Comparison of ENCODE assay signal across 15 cellular contexts in genomic region chr19:55619264-55619663, GRCh38. TPM values are rescaled to one million over a fixed set of nuclear protein-coding genes. Genes with fewer than 3 reads are reported as not detected.
DNase-seq lines count a peak whose midpoint lies in the region; ATAC-seq and TF ChIP-seq lines count a peak whose summit lies in the region.
"Had no signal": no experiment of that assay in that cellular context is flagged by ENCODE, and none has a peak within 500 bp of the region (broad histone marks: within the 10 kb centered on the region; RNA-seq: fewer than 3 reads in every experiment).

No MANE protein-coding gene starts in this region.

- no peaks in the 10 kb centered on the region for H3K4me1 ChIP-seq in Panc1 (ENCODE audit: control insufficient read depth, insufficient read depth, low read length)
- H3K4me1 ChIP-seq in spleen, result peaks cover 0 to 87% (median 26%) of the 10 kb centered on the region in 6 donors
- peaks cover 8% of the 10 kb centered on the region for H3K4me1 ChIP-seq in mammary epithelial cell (ENCODE audit: insufficient read depth, low read length)
- H3K4me1 ChIP-seq: colonic mucosa had no signal

- CTCF ChIA-PET in Panc1 (lab: Charles Lee), result interaction anchor here (0.7 kb wide), 2 partner anchors 8 to 20 kb away, joined by 3 to 7 read pairs; partner anchors contain the start of gene FIZ1
- CTCF ChIA-PET in mammary epithelial cell (lab: Charles Lee; ENCODE audit: low non-redundant PET), result no interaction called here

- peak; percentile 36 for DNase-seq in GM03348 (ENCODE audit: low spot score)
- no peak for DNase-seq in Panc1 (ENCODE audit: low read depth, low spot score)
- peak; percentile 76 for DNase-seq in fibroblast of gingiva (ENCODE audit: low read depth)
- DNase-seq in spleen, result no peak
- no peak for DNase-seq in coronary artery (ENCODE audit: low spot score)
- DNase-seq in pons (ENCODE audit: low spot score), result no peak
- DNase-seq in mammary epithelial cell, result no peak
- DNase-seq: activated gamma-delta T cell, anterior cingulate cortex, colonic mucosa, heart left ventricle, islet precursor cell, NCI-H1105 treated with DMSO at 0.1 percent for 48 hours had no signal

- WGBS in spleen, 5 donors, result 45 to 72% (median 68%) methylated on average over 2 of the region's 2 CpGs
- WGBS in mammary epithelial cell (ENCODE audit: low coverage, missing lambda C conversion rate), result 67% methylated on average over 2 of the region's 2 CpGs

- BruUV-seq in Panc1 (replicated peaks; lab: Mats Ljungman, UMichigan), result TSS peak; percentile 55
- BruUV-seq in mammary epithelial cell (replicated peaks; lab: Mats Ljungman, UMichigan), result no TSS peak

- intact Hi-C loops in Panc1 (cut with micrococcal nuclease; ENCODE audit: unreplicated experiment) (no loop called here), spleen (cut with DNase I; ENCODE audit: low total_unique reads) (no loop called here), mammary epithelial cell (cut with micrococcal nuclease) (no loop called here)

- POLR2A ChIA-PET in Panc1 (lab: Charles Lee), result no interaction called here

- ATAC-seq in Panc1, result no peak
- ATAC-seq: heart left ventricle, Right ventricle myocardium inferior, sciatic nerve had no signal

- no peak for TF ChIP-seq CTCF in Panc1 (IDR thresholded peaks at IDR 0.05)
- TF ChIP-seq CTCF in spleen (IDR thresholded peaks at IDR 0.05 in 8 of 11, conservative IDR thresholded peaks at IDR 0.05 in 3 of 11), result no peak
- no peak for TF ChIP-seq CTCF in coronary artery (IDR thresholded peaks at IDR 0.05)
- TF ChIP-seq CTCF in mammary epithelial cell (conservative IDR thresholded peaks at IDR 0.05 in 1 of 2, IDR thresholded peaks at IDR 0.05 in 1 of 2; ENCODE audit: extremely low read depth in 1 of 2, insufficient read depth in 1 of 2, low read depth in 1 of 2, low read length in 2 of 2), result no peak

- H4K20me1 ChIP-seq in mammary epithelial cell (ENCODE audit: insufficient read depth, low read length), result no peaks in the 10 kb centered on the region

- H3K9me3 ChIP-seq in Panc1 (ENCODE audit: control insufficient read depth, insufficient read depth, low read depth, low read length) (no peaks in the 10 kb centered on the region), spleen (no peaks in the 10 kb centered on the region), mammary epithelial cell (replicated peaks; ENCODE audit: insufficient read depth, low read length) (no peaks in the 10 kb centered on the region)
- H3K9me3 ChIP-seq: colonic mucosa, heart left ventricle had no signal

- H3K36me3 ChIP-seq in Panc1 (ENCODE audit: control insufficient read depth, insufficient read depth, low read length) (no peaks in the 10 kb centered on the region), spleen (peaks cover 0 to 65% (median 38%) of the 10 kb centered on the region in 6 donors), mammary epithelial cell (ENCODE audit: insufficient read depth, low read length) (peaks cover 2% of the 10 kb centered on the region)
- H3K36me3 ChIP-seq: colonic mucosa had no signal

- H3K4me2 ChIP-seq in mammary epithelial cell (ENCODE audit: insufficient read depth, low read depth, low read length), result no peak overlapping the region

- H2AFZ ChIP-seq in mammary epithelial cell (ENCODE audit: low read depth, low read length), result no peak overlapping the region

- H3K27ac ChIP-seq in Panc1 (ENCODE audit: low read length), result no peak overlapping the region
- H3K27ac ChIP-seq in spleen, result peak overlapping the region in 7 of 8 donors; percentile 8 to 95 (median 69)
- no peak overlapping the region for H3K27ac ChIP-seq in coronary artery
- no peak overlapping the region for H3K27ac ChIP-seq in mammary epithelial cell (ENCODE audit: insufficient read depth, low read depth, low read length)
- H3K27ac ChIP-seq: colonic mucosa had no signal

- peaks cover 29% of the 10 kb centered on the region for H3K79me2 ChIP-seq in mammary epithelial cell (ENCODE audit: insufficient read depth, low read length)

- dilution Hi-C loops in mammary epithelial cell (cut with HindIII; ENCODE audit: low sequenced_read_pairs), result loop anchor here (25.0 kb wide), 2 partner anchors 957 to 1157 kb away; partner anchors contain the start of genes CDC42EP5, LENG9 and LILRB4

- H3K9ac ChIP-seq in mammary epithelial cell (ENCODE audit: insufficient read depth, low read length), result no peak overlapping the region

- H3K4me3 ChIP-seq in Panc1 (ENCODE audit: low read depth in 2 of 2, low read length in 2 of 2) (no peak overlapping the region), spleen (no peak overlapping the region), coronary artery (no peak overlapping the region), mammary epithelial cell (replicated peaks in 1 of 3; ENCODE audit: insufficient read depth in 1 of 3, low read depth in 2 of 3, low read length in 3 of 3) (no peak overlapping the region)
- H3K4me3 ChIP-seq: colonic mucosa, heart left ventricle had no signal

- no peak for TF ChIP-seq POLR2A in spleen (IDR thresholded peaks at IDR 0.05)

- no peaks in the 10 kb centered on the region for H3K27me3 ChIP-seq in Panc1 (ENCODE audit: control insufficient read depth, insufficient read depth, low read length)
- no peaks in the 10 kb centered on the region for H3K27me3 ChIP-seq in spleen (replicated peaks in 1 of 7)
- no peaks in the 10 kb centered on the region for H3K27me3 ChIP-seq in mammary epithelial cell (ENCODE audit: insufficient read depth, low read length)
- H3K27me3 ChIP-seq: colonic mucosa, heart left ventricle had no signal

- in situ Hi-C loops in Panc1 (cut with HindIII; ENCODE audit: low pct_unique_long_range_greater_than_20kb, low sequenced_read_pairs) (no loop called here), mammary epithelial cell (cut with MboI; ENCODE audit: low sequenced_read_pairs in 2 of 2) (no loop called here)

RNA-seq across cellular contexts. Expression of gene ZNF784, which starts 5.1 kb away (rescaled TPM):
- 8.9 TPM for total RNA-seq in Panc1 (2021; ENCODE audit: unreplicated experiment)
- polyA plus RNA-seq in Panc1 (2012; ENCODE audit: insufficient read length), result 17.4 TPM
- 1 to 10 TPM; 4.0 to 10.0 (median 7.1) TPM for total RNA-seq in spleen
- polyA plus RNA-seq in spleen, result 1 to 10 TPM; 3.3 to 7.6 (median 5.6) TPM
- 1 to 10 TPM; 4.2 to 6.1 TPM for total RNA-seq in mammary epithelial cell
- polyA plus RNA-seq in mammary epithelial cell, result 2.7 TPM
- polyA minus RNA-seq in mammary epithelial cell, result 6.7 TPM

RNA-seq across cellular contexts. Expression of gene ZNF865, which starts 13.8 kb away (rescaled TPM):
- 25.6 TPM for total RNA-seq in Panc1 (2021; ENCODE audit: unreplicated experiment)
- polyA plus RNA-seq in Panc1 (2012; ENCODE audit: insufficient read length), result 27.5 TPM
- 10 to 100 TPM; 12.2 to 23.3 (median 17.8) TPM for total RNA-seq in spleen
- 10 to 100 TPM in 1 of 3 donors, 1 to 10 TPM in 2; 4.8 to 10.4 (median 5.3) TPM for polyA plus RNA-seq in spleen
- total RNA-seq in mammary epithelial cell, result 1 to 10 TPM; 1.5 to 8.8 TPM
- 2.1 TPM for polyA plus RNA-seq in mammary epithelial cell
- polyA minus RNA-seq in mammary epithelial cell, result 2.9 TPM

RNA-seq across cellular contexts. Expression of gene ZNF524, which starts 19.2 kb away (rescaled TPM):
- total RNA-seq in Panc1 (2021; ENCODE audit: unreplicated experiment) (26.4 TPM), spleen (10 to 100 TPM; 19.7 to 42.5 (median 23.9) TPM), mammary epithelial cell (10 to 100 TPM; 11.0 to 14.3 TPM)
- polyA plus RNA-seq in Panc1 (2012; ENCODE audit: insufficient read length), result 25.3 TPM
- polyA plus RNA-seq in spleen (10 to 100 TPM; 33.3 to 57.8 (median 39.2) TPM), mammary epithelial cell (6.9 TPM)
- 4.6 TPM for polyA minus RNA-seq in mammary epithelial cell

RNA-seq across cellular contexts. Expression of gene FIZ1, which starts 19.9 kb away (rescaled TPM):
- 28.5 TPM for total RNA-seq in Panc1 (2021; ENCODE audit: unreplicated experiment)
- 31.1 TPM for polyA plus RNA-seq in Panc1 (2012; ENCODE audit: insufficient read length)
- 10 to 100 TPM in 5 of 7 donors, 1 to 10 TPM in 2; 7.6 to 17.3 (median 11.4) TPM for total RNA-seq in spleen
- polyA plus RNA-seq in spleen, result 10 to 100 TPM in 1 of 3 donors, 1 to 10 TPM in 2; 5.1 to 11.5 (median 7.8) TPM
- 10 to 100 TPM in 1 of 2 donors, 1 to 10 TPM in 1; 5.3 to 13.4 TPM for total RNA-seq in mammary epithelial cell
- 3.7 TPM for polyA plus RNA-seq in mammary epithelial cell
- polyA minus RNA-seq in mammary epithelial cell, result 15.5 TPM

RNA-seq across cellular contexts. Expression of gene ZNF580, which starts 21.5 kb away (rescaled TPM):
- total RNA-seq in Panc1 (2021; ENCODE audit: unreplicated experiment), result 58.0 TPM
- 91.5 TPM for polyA plus RNA-seq in Panc1 (2012; ENCODE audit: insufficient read length)
- total RNA-seq in spleen, result 10 to 100 TPM; 25.4 to 58.7 (median 31.7) TPM
- polyA plus RNA-seq in spleen, result 10 to 100 TPM; 18.9 to 36.7 (median 33.3) TPM
- total RNA-seq in mammary epithelial cell, result 10 to 100 TPM in 1 of 2 donors, 1 to 10 TPM in 1; 7.5 to 30.1 TPM
- 6.7 TPM for polyA plus RNA-seq in mammary epithelial cell
- 42.1 TPM for polyA minus RNA-seq in mammary epithelial cell

Comparison
In these comparisons a context has a peak if more than half of its experiments do, and no peak if none do; other contexts are left out.
1. DNase-seq: peak in GM03348 (single experiment) and fibroblast of gingiva (single experiment); none in Panc1 (single experiment), spleen (single experiment), coronary artery (single experiment), pons (single experiment) and mammary epithelial cell (single experiment).
2. H3K27ac ChIP-seq: peak in spleen (7 of 8); none in Panc1 (single experiment), coronary artery (0 of 2) and mammary epithelial cell (single experiment).